Comparison of ENCODE assay signal across 10 cellular contexts in the genomic region with DNA sequence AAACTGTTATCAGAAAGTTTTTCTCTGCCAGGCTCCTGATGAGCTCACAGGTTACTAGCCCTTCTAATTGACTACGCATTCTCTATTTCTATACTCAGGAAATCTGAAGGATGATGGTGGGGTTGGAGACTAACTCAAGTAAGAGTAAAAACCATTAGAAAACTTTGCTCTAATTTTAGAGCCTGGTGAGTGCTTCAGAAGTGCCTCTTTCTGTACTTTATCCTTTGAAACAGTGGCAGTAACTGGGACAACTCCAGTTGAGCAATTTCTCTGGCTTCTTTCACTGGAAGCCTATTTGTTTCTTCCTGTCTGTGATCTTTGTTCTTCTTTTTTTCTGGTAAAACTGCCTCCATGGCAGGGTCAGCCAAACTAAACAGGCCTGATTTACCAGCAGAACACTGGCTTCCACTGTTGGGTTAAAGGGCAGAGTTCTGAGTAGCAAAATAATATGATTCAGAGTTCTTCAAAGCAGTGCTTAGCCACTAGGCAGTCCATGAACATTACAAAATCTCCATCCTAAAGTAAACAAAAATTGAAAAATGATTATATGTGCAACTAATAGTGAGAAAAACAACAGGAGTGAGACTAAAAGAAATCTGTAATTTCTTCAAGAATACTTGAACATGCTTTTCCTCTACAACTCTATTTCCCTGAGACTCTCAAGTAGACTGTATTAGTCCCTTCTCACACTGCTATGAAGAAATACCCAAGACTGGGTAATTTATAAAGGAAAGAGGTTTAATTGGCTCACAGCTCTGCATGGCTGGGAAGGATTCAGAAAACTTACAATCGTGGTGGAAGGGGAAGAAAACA.
DNase-seq lines count a peak whose midpoint lies in the region; ATAC-seq and TF ChIP-seq lines count a peak whose summit lies in the region.
"Had no signal": no experiment of that assay in that cellular context is flagged by ENCODE, and none has a peak within 500 bp of the region (broad histone marks: within the 10 kb centered on the region; RNA-seq: fewer than 3 reads in every experiment).

No MANE protein-coding gene starts in this region.

- H3K9me3 ChIP-seq in RWPE2 (ENCODE audit: severe bottlenecking) (no peaks in the 10 kb centered on the region), thyroid gland (no peaks in the 10 kb centered on the region)

- DNase-seq in RWPE2 (ENCODE audit: low spot score) (no peak), fibroblast of gingiva (ENCODE audit: low read depth) (peak; percentile 97), midbrain (lab: John Stamatoyannopoulos, UW) (peak; percentile 45), thyroid gland (peak; percentile 15 to 23), GDM1 (lab: John Stamatoyannopoulos, UW) (no peak), SIG-M5 (lab: John Stamatoyannopoulos, UW) (no peak), KBM-7 (no peak), NCI-H1436 (lab: John Stamatoyannopoulos, UW) (no peak)
- DNase-seq: NCI-H226 had no signal

- no peaks in the 10 kb centered on the region for H3K27me3 ChIP-seq in RWPE2 (ENCODE audit: insufficient read depth, poor library complexity, severe bottlenecking)
- no peaks in the 10 kb centered on the region for H3K27me3 ChIP-seq in thyroid gland

- in situ Hi-C loops in KBM-7 (cut with MboI; ENCODE audit: low pct_unique_long_range_greater_than_20kb, low sequenced_read_pairs), result no loop called here

- H3K4me1 ChIP-seq in RWPE2 (ENCODE audit: insufficient read depth, poor library complexity, severe bottlenecking) (peaks cover 16% of the 10 kb centered on the region), thyroid gland (peaks cover 0 to 9% of the 10 kb centered on the region in 2 donors)

- WGBS in thyroid gland, 2 donors, result 11 to 12% methylated on average over 2 of the region's 2 CpGs

- ATAC-seq in RWPE2 (ENCODE audit: low read depth), result peak; percentile 78
- ATAC-seq: K562 had no signal

- H3K27ac ChIP-seq in RWPE2 (ENCODE audit: poor library complexity, severe bottlenecking), result peak overlapping the region; percentile 12
- H3K27ac ChIP-seq in thyroid gland, result peak overlapping the region; percentile 56 to 59 (median 58)

- H3K36me3 ChIP-seq in RWPE2 (ENCODE audit: low read depth), result no peaks in the 10 kb centered on the region
- H3K36me3 ChIP-seq in thyroid gland, result no peaks in the 10 kb centered on the region

- TF ChIP-seq CTCF in RWPE2 (IDR thresholded peaks at IDR 0.05; ENCODE audit: poor library complexity, severe bottlenecking) (no peak), thyroid gland (IDR thresholded peaks at IDR 0.05) (no peak)

- intact Hi-C loops in thyroid gland (cut with DNase I), result no loop called here

- no peak for TF ChIP-seq POLR2A in thyroid gland (IDR thresholded peaks at IDR 0.05)

- no peak overlapping the region for H3K4me3 ChIP-seq in RWPE2 (ENCODE audit: severe bottlenecking)
- no peak overlapping the region for H3K4me3 ChIP-seq in thyroid gland (replicated peaks in 1 of 3)
- H3K4me3 ChIP-seq: K562 had no signal

Comparison
In these comparisons a context has a peak if more than half of its experiments do, and no peak if none do; other contexts are left out.
1. DNase-seq: peak in fibroblast of gingiva (single experiment), midbrain (single experiment) and thyroid gland (2 of 2); none in RWPE2 (single experiment), GDM1 (single experiment), SIG-M5 (single experiment), KBM-7 (single experiment) and NCI-H1436 (single experiment).